In the genomic region with DNA sequence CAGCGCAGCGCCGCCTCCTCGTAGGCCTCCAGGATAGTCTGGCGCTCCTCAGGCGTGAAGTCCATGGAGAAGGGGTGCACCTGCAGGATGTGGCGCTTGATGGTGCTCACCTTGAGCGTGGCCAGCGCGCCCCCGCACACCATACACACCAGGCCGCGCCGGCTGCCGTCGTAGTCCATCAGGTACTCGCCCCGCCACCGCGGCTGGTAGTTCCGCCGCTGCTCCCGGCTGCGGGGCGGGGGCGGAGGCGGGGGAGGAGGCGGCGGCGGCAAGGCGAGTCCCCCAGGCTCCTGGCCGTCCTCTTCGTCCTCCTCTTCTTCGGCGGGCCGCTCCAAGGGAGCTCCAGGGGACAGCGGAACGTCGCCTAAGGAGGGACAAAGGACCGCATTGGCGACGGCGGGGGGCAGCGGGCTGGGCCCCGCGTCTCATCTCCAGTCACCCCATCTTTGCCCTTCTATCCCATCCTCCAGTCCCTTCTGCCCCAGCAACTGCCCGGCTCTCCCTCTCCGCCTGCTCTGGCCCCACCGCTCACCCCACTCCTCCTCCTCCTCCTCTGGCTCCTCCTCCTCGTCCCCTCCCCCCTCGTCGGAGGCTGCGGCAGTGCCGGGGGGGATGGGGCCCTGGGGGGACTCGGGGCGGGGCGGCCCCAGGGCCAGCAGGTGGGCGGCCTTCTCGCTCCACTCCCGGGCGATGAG, we compare ENCODE assay signal across 1 cellular context.
TF ChIP-seq lines count a peak whose summit lies in the region.

No MANE protein-coding gene starts in this region.

TF ChIP-seq in liver, 16 proteins besides CTCF, POLR2A, EP300 and RAD21 (continued from another document):
- TF ChIP-seq, protein P1, sequence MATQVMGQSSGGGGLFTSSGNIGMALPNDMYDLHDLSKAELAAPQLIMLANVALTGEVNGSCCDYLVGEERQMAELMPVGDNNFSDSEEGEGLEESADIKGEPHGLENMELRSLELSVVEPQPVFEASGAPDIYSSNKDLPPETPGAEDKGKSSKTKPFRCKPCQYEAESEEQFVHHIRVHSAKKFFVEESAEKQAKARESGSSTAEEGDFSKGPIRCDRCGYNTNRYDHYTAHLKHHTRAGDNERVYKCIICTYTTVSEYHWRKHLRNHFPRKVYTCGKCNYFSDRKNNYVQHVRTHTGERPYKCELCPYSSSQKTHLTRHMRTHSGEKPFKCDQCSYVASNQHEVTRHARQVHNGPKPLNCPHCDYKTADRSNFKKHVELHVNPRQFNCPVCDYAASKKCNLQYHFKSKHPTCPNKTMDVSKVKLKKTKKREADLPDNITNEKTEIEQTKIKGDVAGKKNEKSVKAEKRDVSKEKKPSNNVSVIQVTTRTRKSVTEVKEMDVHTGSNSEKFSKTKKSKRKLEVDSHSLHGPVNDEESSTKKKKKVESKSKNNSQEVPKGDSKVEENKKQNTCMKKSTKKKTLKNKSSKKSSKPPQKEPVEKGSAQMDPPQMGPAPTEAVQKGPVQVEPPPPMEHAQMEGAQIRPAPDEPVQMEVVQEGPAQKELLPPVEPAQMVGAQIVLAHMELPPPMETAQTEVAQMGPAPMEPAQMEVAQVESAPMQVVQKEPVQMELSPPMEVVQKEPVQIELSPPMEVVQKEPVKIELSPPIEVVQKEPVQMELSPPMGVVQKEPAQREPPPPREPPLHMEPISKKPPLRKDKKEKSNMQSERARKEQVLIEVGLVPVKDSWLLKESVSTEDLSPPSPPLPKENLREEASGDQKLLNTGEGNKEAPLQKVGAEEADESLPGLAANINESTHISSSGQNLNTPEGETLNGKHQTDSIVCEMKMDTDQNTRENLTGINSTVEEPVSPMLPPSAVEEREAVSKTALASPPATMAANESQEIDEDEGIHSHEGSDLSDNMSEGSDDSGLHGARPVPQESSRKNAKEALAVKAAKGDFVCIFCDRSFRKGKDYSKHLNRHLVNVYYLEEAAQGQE (IDR thresholded peaks at IDR 0.05), result peak; percentile 27
